8 cellular contexts compared by ENCODE assay signal in the genomic region with DNA sequence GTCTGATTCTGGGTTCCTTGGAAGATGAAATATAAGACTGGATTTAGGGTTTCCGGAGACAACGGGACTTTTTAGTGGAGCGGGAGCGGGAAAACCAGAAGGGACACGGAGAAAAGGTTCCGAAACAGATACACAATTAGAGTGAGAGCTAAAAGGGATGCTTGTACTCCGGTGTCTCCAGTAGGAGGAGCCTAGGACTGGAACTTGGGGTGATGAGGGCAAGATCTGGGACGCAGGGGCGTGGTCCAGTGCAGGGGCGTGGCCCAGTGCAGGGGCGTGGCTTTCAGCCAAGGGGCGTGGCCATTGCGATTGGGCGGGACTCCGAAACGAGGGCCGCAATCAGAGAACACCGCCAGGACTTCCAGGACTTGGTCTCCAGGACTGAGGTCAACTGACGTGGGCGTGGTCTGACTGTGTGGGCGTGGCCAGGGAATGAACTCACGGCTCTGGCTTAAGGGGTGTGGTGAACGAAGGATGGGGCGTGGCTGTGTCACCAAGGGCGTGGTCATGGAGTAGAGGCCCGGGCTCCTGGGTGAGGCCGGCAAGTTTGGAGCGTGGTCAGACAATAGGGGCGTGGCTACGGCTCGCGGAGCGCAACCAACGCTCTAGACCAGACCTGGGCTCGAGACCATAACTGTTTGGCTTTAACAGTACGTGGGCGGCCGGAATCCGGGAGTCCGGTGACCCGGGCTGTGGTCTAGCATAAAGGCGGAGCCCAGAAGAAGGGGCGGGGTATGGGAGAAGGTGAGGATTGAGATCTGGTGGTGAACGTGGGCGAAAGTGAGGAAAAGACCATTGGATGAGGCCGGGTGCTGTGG. TPM values are rescaled to one million over a fixed set of nuclear protein-coding genes. Genes with fewer than 3 reads are reported as not detected.
DNase-seq lines count a peak whose midpoint lies in the region; ATAC-seq, FAIRE-seq and TF ChIP-seq lines count a peak whose summit lies in the region.

A gene (plus strand): TSS at position 613 of the 818 bp plus-strand sequence. CDS start 122 bp downstream, at position 735.

- intact Hi-C loops in kidney (cut with DNase I) = no loop called here

- peak; percentile 98 for DNase-seq in AG04450 (ENCODE audit: low read depth, low spot score)
- peak; percentile 44 for DNase-seq in NB4 (ENCODE audit: low read depth)
- peak; percentile 9 for DNase-seq in activated CD4-positive, CD25-positive, alpha-beta regulatory T cell treated with anti-CD3 and anti-CD28 coated beads, Interleukin-2, amount 50 U/mL, for 16 hours (ENCODE audit: low read depth, low spot score)
- DNase-seq in choroid plexus epithelial cell (ENCODE audit: low read depth) = peak; percentile 100
- DNase-seq in kidney = peak; percentile 100
- peak; percentile 75 to 87 (median 85) for DNase-seq in stimulated activated CD4-positive, alpha-beta T cell treated with anti-CD3 and anti-CD28 coated beads, Interleukin-12 subunit alpha, Interleukin-12 subunit beta, amount 100 ng/mL, for 48 hours (ENCODE audit: low read depth in 2 of 3, low spot score in 1 of 3)

- TF ChIP-seq POLR2A in NB4 (IDR thresholded peaks at IDR 0.05; ENCODE audit: extremely low read depth, insufficient read length) = no peak

- no peaks in the 10 kb centered on the region for H3K27me3 ChIP-seq in AG04450 (ENCODE audit: control insufficient read depth, insufficient read depth, low read length)

- H3K4me3 ChIP-seq in AG04450 (ENCODE audit: low read depth, low read length) (peak within 1 kb of the TSS; percentile 92), NB4 (ENCODE audit: low read depth, low read length) (no peak within 1 kb of the TSS), choroid plexus epithelial cell (ENCODE audit: low read depth, low read length) (peak within 1 kb of the TSS; percentile 84), kidney (ENCODE audit: low read length in 2 of 2) (peak within 1 kb of the TSS; percentile 45 to 68)

- H3K27ac ChIP-seq in AG04450 (ENCODE audit: low read depth, low read length) (peak within 1 kb of the TSS; percentile 78), kidney (ENCODE audit: low read depth in 2 of 2, low read length in 2 of 2) (peak within 1 kb of the TSS; percentile 65 to 94)

- H3K9ac ChIP-seq in kidney (ENCODE audit: low read length in 2 of 2) = peak within 1 kb of the TSS; percentile 32 to 93

- CTCF ChIA-PET in AG04450 (lab: Charles Lee) = interaction anchor here (0.6 to 1.7 kb wide), 5 partner anchors 17 to 138 kb away, joined by 3 to 6 read pairs (median 4); a partner anchor contains a TSS

- ATAC-seq in GM21423 (IDR thresholded peaks at IDR 0.05; ENCODE audit: unreplicated experiment) (peak; percentile 53), GM19395 (IDR thresholded peaks at IDR 0.05; ENCODE audit: unreplicated experiment) (no peak)

- peak; percentile 91 for FAIRE-seq in kidney (lab: Jason Lieb, UNC)

- H3K4me1 ChIP-seq in kidney (ENCODE audit: control insufficient read depth in 1 of 2, insufficient read depth in 1 of 2, low read depth in 1 of 2, low read length in 2 of 2) = peaks cover 0 to 5% of the 10 kb centered on the region in 2 donors

- POLR2A ChIA-PET in AG04450 (lab: Yijun Ruan, JAX) = interaction anchor here (1.6 kb wide), 1 partner anchor 24 kb away, joined by 10 read pairs; no protein-coding TSS in a partner anchor

- H3K36me3 ChIP-seq in kidney (ENCODE audit: control insufficient read depth in 1 of 2, insufficient read depth in 2 of 2, low read length in 2 of 2) = no peaks in the 10 kb centered on the region

- TF ChIP-seq CTCF in AG04450 (IDR thresholded peaks at IDR 0.05; ENCODE audit: low read depth, low read length) (0 out of 2 replicates have a peak, but pooled peaks have one; percentile 3), NB4 (IDR thresholded peaks at IDR 0.05; ENCODE audit: low read depth, low read length) (no peak), choroid plexus epithelial cell (conservative IDR thresholded peaks at IDR 0.05; ENCODE audit: low read depth, low read length) (peak; percentile 12), kidney (IDR thresholded peaks at IDR 0.05; ENCODE audit: borderline replicate concordance, extremely low read depth, insufficient read depth) (no peak)

- H3K9me3 ChIP-seq in AG04450 (ENCODE audit: control insufficient read depth, insufficient read depth, low read length) (peaks cover 8% of the 10 kb centered on the region; the same call in 1 of the 2 replicates), kidney (ENCODE audit: control insufficient read depth in 1 of 2, low read length in 2 of 2) (no peaks in the 10 kb centered on the region)

RNA-seq across cellular contexts. Expression of the gene that starts here (rescaled TPM):
- polyA plus RNA-seq in AG04450 (2011; rRNA removed) (0.14 TPM in 1 of 2 replicates, not detected in the other), kidney (ENCODE audit: insufficient read depth, low read depth, low replicate concordance) (0.95 TPM)
- not detected in 2 replicates for polyA minus RNA-seq in AG04450 (2011; rRNA and poly(A)+ RNA removed)
- total RNA-seq in kidney = 0.57 TPM

Comparison
In these comparisons a context has a peak if more than half of its experiments do, and no peak if none do; other contexts are left out.
1. Peak in DNase-seq, H3K4me3 ChIP-seq and H3K27ac ChIP-seq in AG04450; RNA of the gene not detected or under 1 TPM.
2. Peak in DNase-seq, H3K4me3 ChIP-seq, H3K27ac ChIP-seq and H3K9ac ChIP-seq in kidney; RNA of the gene not detected or under 1 TPM.
3. DNase-seq: peak in every context shown above with its lines; median percentile 100 in choroid plexus epithelial cell; 100 in kidney; 98 in AG04450; 85 in stimulated activated CD4-positive, alpha-beta T cell treated with anti-CD3 and anti-CD28 coated beads, Interleukin-12 subunit alpha, Interleukin-12 subunit beta, amount 100 ng/mL, for 48 hours; 44 in NB4; 9 in activated CD4-positive, CD25-positive, alpha-beta regulatory T cell treated with anti-CD3 and anti-CD28 coated beads, Interleukin-2, amount 50 U/mL, for 16 hours.
4. CTCF ChIP-seq: peak in AG04450 (single experiment) and choroid plexus epithelial cell (single experiment); none in NB4 (single experiment) and kidney (single experiment).